8 cellular contexts compared by ENCODE assay signal in genomic region chr1:147669475-147670318, GRCh38. TPM values are rescaled to one million over a fixed set of nuclear protein-coding genes. Genes with fewer than 3 reads are reported as not detected.
DNase-seq lines count a peak whose midpoint lies in the region; ATAC-seq, FAIRE-seq and TF ChIP-seq lines count a peak whose summit lies in the region.

No MANE protein-coding gene starts in this region.

- WGBS in A549 (ENCODE audit: missing lambda C conversion rate): 2% methylated on average over 32 of the region's 53 CpGs

- H3K9me3 Mint-ChIP-seq in activated CD8-positive, alpha-beta T cell treated with anti-CD3 and anti-CD28 coated beads, Interleukin-2, amount 10 ng/mL, durations not matched to agents 7 days and 5 days (ENCODE audit: insufficient read depth): no peaks in the 10 kb centered on the region

- H3K36me3 Mint-ChIP-seq in activated CD8-positive, alpha-beta T cell treated with anti-CD3 and anti-CD28 coated beads, Interleukin-2, amount 10 ng/mL, durations not matched to agents 7 days and 5 days (ENCODE audit: low read depth): peaks cover 1% of the 10 kb centered on the region

- peaks cover 31% of the 10 kb centered on the region for H3K4me1 Mint-ChIP-seq in activated CD8-positive, alpha-beta T cell treated with anti-CD3 and anti-CD28 coated beads, Interleukin-2, amount 10 ng/mL, durations not matched to agents 7 days and 5 days (ENCODE audit: low read depth)

- FAIRE-seq in A549 (lab: Jason Lieb, UNC): no peak

- no peak for TF ChIP-seq RAD21 in A549 (conservative IDR thresholded peaks at IDR 0.05 in 1 of 2, IDR thresholded peaks at IDR 0.05 in 1 of 2)

- H3K4me3 ChIP-seq in A549: peak overlapping the region; percentile 80
- peak overlapping the region; percentile 78 for H3K4me3 ChIP-seq in epithelial cell of esophagus (ENCODE audit: low read length)
- H3K4me3 ChIP-seq in mucosa of descending colon: peak overlapping the region; percentile 40

- intact Hi-C loops in mucosa of descending colon (cut with DNase I, micrococcal nuclease): no loop called here

- no peaks in the 10 kb centered on the region for H3K9me3 ChIP-seq in A549
- no peaks in the 10 kb centered on the region for H3K9me3 ChIP-seq in mucosa of descending colon

- TF ChIP-seq CTCF in A549 (IDR thresholded peaks at IDR 0.05) (no peak), epithelial cell of esophagus (IDR thresholded peaks at IDR 0.05; ENCODE audit: insufficient read depth, low read depth, low read length, missing control alignments) (peak; percentile 12), mucosa of descending colon (IDR thresholded peaks at IDR 0.05) (no peak)

- peak overlapping the region; percentile 81 for H3K4me2 ChIP-seq in A549

- CTCF ChIA-PET in A549 (lab: Yijun Ruan, JAX): interaction anchor here (0.9 to 1.8 kb wide), 8 partner anchors 13 to 173 kb away, joined by 3 to 6 read pairs (median 5); no protein-coding TSS in a partner anchor
- CTCF ChIA-PET in activated CD8-positive, alpha-beta T cell treated with anti-CD3 and anti-CD28 coated beads, Interleukin-2, amount 10 ng/mL, durations not matched to agents 7 days and 5 days (lab: Charles Lee): interaction anchor here (1.1 to 1.5 kb wide), 7 partner anchors 12 to 223 kb away, joined by 3 to 9 read pairs (median 5); no protein-coding TSS in a partner anchor

- ATAC-seq in A549: peak; percentile 70 to 75
- peak; percentile 44 for ATAC-seq in GM18502 (IDR thresholded peaks at IDR 0.05; ENCODE audit: poor library complexity, unreplicated experiment)
- peak; percentile 34 for ATAC-seq in HG02943 (IDR thresholded peaks at IDR 0.05; ENCODE audit: low read depth, unreplicated experiment)
- peak; percentile 56 for ATAC-seq in activated CD8-positive, alpha-beta T cell treated with anti-CD3 and anti-CD28 coated beads, Interleukin-2, amount 10 ng/mL, durations not matched to agents 7 days and 5 days
- ATAC-seq in mucosa of descending colon: peak; percentile 68

- peak overlapping the region; percentile 86 for H3K27ac Mint-ChIP-seq in activated CD8-positive, alpha-beta T cell treated with anti-CD3 and anti-CD28 coated beads, Interleukin-2, amount 10 ng/mL, durations not matched to agents 7 days and 5 days

- H3K4me1 ChIP-seq in A549 (peaks cover 10% of the 10 kb centered on the region), mucosa of descending colon (ENCODE audit: low read depth) (peaks cover 5% of the 10 kb centered on the region)

- DNase-seq in A549 (ENCODE audit: low read depth in 1 of 2, low spot score in 1 of 2): peak; percentile 52 to 62
- DNase-seq in NCI-H345 (lab: John Stamatoyannopoulos, UW): peak; percentile 77
- DNase-seq in activated CD8-positive, alpha-beta T cell treated with anti-CD3 and anti-CD28 coated beads, Interleukin-2, amount 10 ng/mL, durations not matched to agents 7 days and 5 days: peak; percentile 56
- DNase-seq in epithelial cell of esophagus (ENCODE audit: low read depth): peak; percentile 78
- DNase-seq in mucosa of descending colon: peak; percentile 56 to 78 (median 77)
- DNase-seq in stimulated activated naive CD4-positive, alpha-beta T cell (lab: John Stamatoyannopoulos, UW): peak; percentile 4 to 57 (median 36)

- H3K4me3 Mint-ChIP-seq in activated CD8-positive, alpha-beta T cell treated with anti-CD3 and anti-CD28 coated beads, Interleukin-2, amount 10 ng/mL, durations not matched to agents 7 days and 5 days: peak overlapping the region; percentile 85

- H3K36me3 ChIP-seq in mucosa of descending colon (ENCODE audit: low read depth): no peaks in the 10 kb centered on the region

- TF ChIP-seq EP300 in A549 (IDR thresholded peaks at IDR 0.05): no peak

- no peak; the same call in 1 of the 2 replicates for TF ChIP-seq POLR2A in A549 (IDR thresholded peaks at IDR 0.05; ENCODE audit: low read length)

- peaks cover 12% of the 10 kb centered on the region for H3K27me3 Mint-ChIP-seq in activated CD8-positive, alpha-beta T cell treated with anti-CD3 and anti-CD28 coated beads, Interleukin-2, amount 10 ng/mL, durations not matched to agents 7 days and 5 days (ENCODE audit: low read depth)

- H3K27ac ChIP-seq in A549: peak overlapping the region; percentile 82 to 91

- POLR2A ChIA-PET in A549 (lab: Yijun Ruan, JAX): interaction anchor here (0.7 to 0.9 kb wide), 2 partner anchors 223 to 369 kb away, joined by 3 read pairs; no protein-coding TSS in a partner anchor
- POLR2A ChIA-PET in activated CD8-positive, alpha-beta T cell treated with anti-CD3 and anti-CD28 coated beads, Interleukin-2, amount 10 ng/mL, durations not matched to agents 7 days and 5 days (lab: Charles Lee): interaction anchor here (0.8 to 1.1 kb wide), 3 partner anchors 12 to 24 kb away, joined by 3 to 11 read pairs (median 4); no protein-coding TSS in a partner anchor

TF ChIP-seq in A549, 52 proteins besides CTCF, POLR2A, EP300 and RAD21:
- no peak for TF ChIP-seq EHMT2 (IDR thresholded peaks at IDR 0.05; ENCODE audit: low read depth)
- TF ChIP-seq HDAC2 (IDR thresholded peaks at IDR 0.05): no peak
- TF ChIP-seq HOXB13 (CRISPR knock-in tag; IDR thresholded peaks at IDR 0.05; ENCODE audit: low read depth): no peak
- peak; percentile 70 for TF ChIP-seq MAFK (IDR thresholded peaks at IDR 0.05; ENCODE audit: partially characterized antibody)
- no peak for TF ChIP-seq FOSL2 (IDR thresholded peaks at IDR 0.05)
- TF ChIP-seq FOSL2 (CRISPR knock-in tag; IDR thresholded peaks at IDR 0.05): no peak
- no peak for TF ChIP-seq EHF (CRISPR knock-in tag; IDR thresholded peaks at IDR 0.05)
- no peak for TF ChIP-seq NR3C1 (IDR thresholded peaks at IDR 0.05)
- no peak for TF ChIP-seq HES2 (IDR thresholded peaks at IDR 0.05)
- TF ChIP-seq NFE2L2 (conservative IDR thresholded peaks at IDR 0.05; ENCODE audit: low read length): no peak
- TF ChIP-seq, protein P1, sequence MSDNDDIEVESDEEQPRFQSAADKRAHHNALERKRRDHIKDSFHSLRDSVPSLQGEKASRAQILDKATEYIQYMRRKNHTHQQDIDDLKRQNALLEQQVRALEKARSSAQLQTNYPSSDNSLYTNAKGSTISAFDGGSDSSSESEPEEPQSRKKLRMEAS (IDR thresholded peaks at IDR 0.05): peak; percentile 56; the same call in 1 of the 2 replicates
- no peak for TF ChIP-seq CHD4 (IDR thresholded peaks at IDR 0.05; ENCODE audit: borderline replicate concordance)
- no peak for TF ChIP-seq TFCP2L1 (CRISPR knock-in tag; IDR thresholded peaks at IDR 0.05)
- peak; percentile 66; the same call in 1 of the 2 replicates for TF ChIP-seq E2F6 (IDR thresholded peaks at IDR 0.05; ENCODE audit: borderline replicate concordance, low read depth)
- no peak for TF ChIP-seq RFX5 (IDR thresholded peaks at IDR 0.05)

RNA-seq across cellular contexts. Expression of gene ACP6, which starts 0.6 kb away (rescaled TPM):
- 26.2 and 26.5 TPM in 2 replicates for polyA plus RNA-seq in A549 (2011; rRNA removed)
- 6.0 and 8.4 TPM in 2 replicates for polyA plus RNA-seq in A549 (2012; cell fraction: cytosol; rRNA removed)
- 8.9 and 19.0 TPM in 2 replicates for polyA plus RNA-seq in A549 (2012; cell fraction: nucleus; rRNA removed)
- polyA plus RNA-seq in A549 (2017; fragmentation: RNase III; extraction: RNeasy Plus Mini Kit Qiagen cat#74134 plus additional on column Dnase treatment): 12.4 to 21.7 TPM (median 14.9 TPM) in 3 replicates
- polyA minus RNA-seq in A549 (2011; rRNA and poly(A)+ RNA removed): 23.4 and 24.8 TPM in 2 replicates
- total RNA-seq in activated CD8-positive, alpha-beta T cell treated with anti-CD3 and anti-CD28 coated beads, Interleukin-2, amount 10 ng/mL, durations not matched to agents 7 days and 5 days: 10 to 100 TPM; 19.4 to 19.5 TPM
- total RNA-seq in mucosa of descending colon: 10 to 100 TPM; 20.8 to 22.6 (median 22.3) TPM

Comparison
In these comparisons a context has a peak if more than half of its experiments do, and no peak if none do; other contexts are left out.
1. Peak in every context shown above with its lines: DNase-seq, ATAC-seq, H3K4me3 ChIP-seq and H3K27ac ChIP-seq.